Comparison of ENCODE assay signal across 8 cellular contexts in the genomic region with DNA sequence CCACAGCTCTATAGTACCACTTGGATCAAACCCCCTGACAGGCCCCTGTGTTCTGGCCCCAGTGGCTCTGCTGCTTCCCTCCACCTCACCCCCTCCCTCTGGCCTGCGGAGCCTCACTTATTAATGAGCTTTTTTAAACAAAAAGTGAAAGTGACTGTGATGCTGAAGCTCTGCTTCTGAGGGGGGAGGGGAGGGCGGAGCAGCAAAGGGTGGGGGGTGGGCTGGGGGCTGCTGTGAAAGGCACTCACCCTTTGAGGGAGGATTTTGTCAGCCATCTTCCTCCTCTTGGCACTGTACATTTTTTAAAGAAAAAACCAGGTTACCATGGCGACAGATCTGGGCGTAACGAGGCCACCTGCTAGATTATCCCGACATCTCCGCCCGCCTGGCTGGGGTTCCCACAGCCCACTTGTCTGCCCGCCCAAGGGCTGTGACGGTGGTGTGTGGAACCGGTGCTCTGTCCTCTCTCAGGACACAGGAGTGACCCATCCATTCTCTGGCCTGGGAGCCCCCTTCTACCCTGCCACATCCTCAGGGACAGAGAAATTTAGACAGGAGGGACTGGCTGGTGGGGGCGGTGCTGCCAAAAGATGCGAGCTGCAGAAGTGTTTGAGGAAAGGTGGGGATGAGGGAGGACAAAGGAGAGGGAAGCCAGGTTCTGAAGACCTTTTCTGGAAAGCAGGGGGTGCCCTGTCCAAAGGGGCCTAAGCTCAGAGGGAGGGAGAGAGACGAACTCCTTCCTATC. TPM values are rescaled to one million over a fixed set of nuclear protein-coding genes. Genes with fewer than 3 reads are reported as not detected.
DNase-seq lines count a peak whose midpoint lies in the region; ATAC-seq and TF ChIP-seq lines count a peak whose summit lies in the region.
"Had no signal": no experiment of that assay in that cellular context is flagged by ENCODE, and none has a peak within 500 bp of the region (broad histone marks: within the 10 kb centered on the region; RNA-seq: fewer than 3 reads in every experiment).

No MANE protein-coding gene starts in this region.

- H3K9me3 ChIP-seq in RWPE2 (ENCODE audit: severe bottlenecking) (no peaks in the 10 kb centered on the region), esophagus squamous epithelium (no peaks in the 10 kb centered on the region)

- ATAC-seq in GM21367 (IDR thresholded peaks at IDR 0.05; ENCODE audit: unreplicated experiment) (peak; percentile 25), RWPE2 (ENCODE audit: low read depth) (no peak), memory B cell (ENCODE audit: low read depth) (peak; percentile 49), GM18858 (IDR thresholded peaks at IDR 0.05; ENCODE audit: unreplicated experiment) (no peak), HG03520 (IDR thresholded peaks at IDR 0.05; ENCODE audit: unreplicated experiment) (no peak)

- peaks cover 13% of the 10 kb centered on the region for H3K27me3 Mint-ChIP-seq in memory B cell

- TF ChIP-seq POLR2A in esophagus squamous epithelium (IDR thresholded peaks at IDR 0.05): no peak

- TF ChIP-seq CTCF in RWPE2 (IDR thresholded peaks at IDR 0.05; ENCODE audit: poor library complexity, severe bottlenecking): no peak
- no peak for TF ChIP-seq CTCF in esophagus squamous epithelium (IDR thresholded peaks at IDR 0.05)

- H3K4me1 ChIP-seq in RWPE2 (ENCODE audit: insufficient read depth, poor library complexity, severe bottlenecking) (no peaks in the 10 kb centered on the region), esophagus squamous epithelium (peaks cover 28 to 57% (median 40%) of the 10 kb centered on the region in 3 donors)

- no peaks in the 10 kb centered on the region for H3K36me3 ChIP-seq in RWPE2 (ENCODE audit: low read depth)
- peaks cover 0 to 38% (median 5%) of the 10 kb centered on the region in 3 donors for H3K36me3 ChIP-seq in esophagus squamous epithelium

- WGBS in esophagus squamous epithelium, 2 donors: 30 to 38% methylated on average over 8 to 10 of the region's 14 CpGs

- H3K27ac ChIP-seq in RWPE2 (ENCODE audit: poor library complexity, severe bottlenecking) (no peak overlapping the region), esophagus squamous epithelium (peak overlapping the region in 1 of 4 donors; percentile 5)

- peaks cover 9% of the 10 kb centered on the region for H3K27me3 ChIP-seq in RWPE2 (ENCODE audit: insufficient read depth, poor library complexity, severe bottlenecking)
- peaks cover 0 to 47% (median 0%) of the 10 kb centered on the region in 4 donors for H3K27me3 ChIP-seq in esophagus squamous epithelium

- intact Hi-C loops in esophagus squamous epithelium (cut with DNase I): no loop called here

- no peaks in the 10 kb centered on the region for H3K9me3 Mint-ChIP-seq in memory B cell

- H3K4me3 ChIP-seq in RWPE2 (ENCODE audit: severe bottlenecking) (no peak overlapping the region), esophagus squamous epithelium (peak overlapping the region in 2 of 4 donors; percentile 18 to 38)

- peaks cover 2% of the 10 kb centered on the region for H3K36me3 Mint-ChIP-seq in memory B cell

- peak; percentile 35 for DNase-seq in RWPE2 (ENCODE audit: low spot score)
- peak in 1 of 2 donors; percentile 59 for DNase-seq in memory B cell (ENCODE audit: low spot score in 2 of 2)
- DNase-seq in esophagus squamous epithelium (lab: John Stamatoyannopoulos, UW): no peak

- peaks cover 29% of the 10 kb centered on the region for H3K4me1 Mint-ChIP-seq in memory B cell

- peak overlapping the region; percentile 81 for H3K4me3 Mint-ChIP-seq in memory B cell

- peak overlapping the region; percentile 46 for H3K27ac Mint-ChIP-seq in memory B cell

RNA-seq across cellular contexts. Expression of a gene that starts 4.9 kb away (rescaled TPM):
- total RNA-seq in esophagus squamous epithelium: 10 to 100 TPM in 1 of 4 donors, 1 to 10 TPM in 3; 2.5 to 11.6 (median 6.3) TPM

RNA-seq across cellular contexts. Expression of a gene that starts 11.3 kb away (rescaled TPM):
- 10 to 100 TPM; 21.8 to 23.5 (median 22.3) TPM for total RNA-seq in esophagus squamous epithelium

RNA-seq across cellular contexts. Expression of a gene that starts 16.6 kb away (rescaled TPM):
- total RNA-seq in esophagus squamous epithelium: 10 to 100 TPM; 27.0 to 44.7 (median 40.5) TPM

RNA-seq across cellular contexts. Expression of a gene that starts 33.3 kb away (rescaled TPM):
- total RNA-seq in esophagus squamous epithelium: not detected
- total RNA-seq: bronchial epithelial cell, skeletal muscle tissue had no signal

RNA-seq across cellular contexts. Expression of a gene that starts 56.5 kb away (rescaled TPM):
- not detected for total RNA-seq in esophagus squamous epithelium
- total RNA-seq: bronchial epithelial cell had no signal

Comparison
In these comparisons a context has a peak if more than half of its experiments do, and no peak if none do; other contexts are left out.
1. ATAC-seq: peak in GM21367 (single experiment) and memory B cell (single experiment); none in RWPE2 (single experiment), GM18858 (single experiment) and HG03520 (single experiment).